Comparison of ENCODE assay signal across 8 cellular contexts in genomic region chr7:144650439-144650838, GRCh38.
"Had no signal": no experiment of that assay in that cellular context is flagged by ENCODE, and none has a peak within 500 bp of the region (broad histone marks: within the 10 kb centered on the region; RNA-seq: fewer than 3 reads in every experiment).

No MANE protein-coding gene starts in this region.

- H2AFZ ChIP-seq: GM23338 had no signal

- H3K27ac ChIP-seq: HL-60 had no signal

- DNase-seq: H9, HCEC 1CT, HFFc6 had no signal

- FAIRE-seq: H1, H54, HepG2 had no signal

- H3K4me2 ChIP-seq: GM23338 had no signal

- H3K4me3 ChIP-seq: GM23338 had no signal
